25 cellular contexts compared by ENCODE assay signal in the genomic region with DNA sequence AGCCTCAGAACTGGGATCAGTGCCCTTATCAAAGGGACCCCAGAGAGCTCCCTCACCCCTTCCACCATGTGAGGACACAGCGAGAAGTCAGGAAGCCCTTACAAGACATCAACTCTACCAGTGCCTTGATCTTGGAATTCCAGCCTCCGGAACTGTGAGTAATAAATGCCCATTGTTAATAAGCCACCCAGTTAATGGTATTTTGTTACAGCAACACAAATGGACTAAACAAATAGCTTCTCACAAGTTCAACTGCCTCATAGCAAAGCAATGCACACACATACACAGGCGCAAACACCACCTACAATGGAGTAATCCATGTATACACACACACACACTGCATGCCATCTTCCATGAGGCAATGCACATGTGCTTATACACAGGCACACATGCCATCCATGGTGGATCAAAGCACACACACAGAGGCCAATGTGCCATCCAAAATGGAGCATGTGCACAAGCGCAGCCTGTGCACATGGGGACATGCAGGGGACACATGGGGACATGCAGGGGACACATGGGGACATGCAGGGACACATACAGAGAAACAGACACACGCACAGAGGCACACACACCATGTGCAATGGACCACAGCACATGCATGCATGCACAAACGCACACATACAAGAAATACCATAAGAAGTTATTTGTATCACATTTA.
DNase-seq lines count a peak whose midpoint lies in the region; ATAC-seq, FAIRE-seq and TF ChIP-seq lines count a peak whose summit lies in the region.
"Had no signal": no experiment of that assay in that cellular context is flagged by ENCODE, and none has a peak within 500 bp of the region (broad histone marks: within the 10 kb centered on the region; RNA-seq: fewer than 3 reads in every experiment).

No MANE protein-coding gene starts in this region.

- TF ChIP-seq RAD21 in A549 (conservative IDR thresholded peaks at IDR 0.05 in 1 of 2, IDR thresholded peaks at IDR 0.05 in 1 of 2): no peak

- WGBS in A549 (ENCODE audit: missing lambda C conversion rate): 83% methylated on average over 6 of the region's 6 CpGs

- H3K4me1 ChIP-seq in A549: peaks cover 11% of the 10 kb centered on the region

- H3K4me3 Mint-ChIP-seq in HFFc6: peak overlapping the region; percentile 49
- H3K4me3 Mint-ChIP-seq: CD4-positive, alpha-beta memory T cell; H9; T-cell had no signal

- peaks cover 31% of the 10 kb centered on the region for H3K4me1 Mint-ChIP-seq in HFFc6 (ENCODE audit: low read depth)

- H3K36me3 Mint-ChIP-seq in HFFc6 (ENCODE audit: low read depth): no peaks in the 10 kb centered on the region
- H3K36me3 Mint-ChIP-seq: T-cell had no signal

- H3K27me3 Mint-ChIP-seq in HFFc6 (ENCODE audit: insufficient read depth): no peaks in the 10 kb centered on the region
- H3K27me3 Mint-ChIP-seq: CD4-positive, alpha-beta memory T cell had no signal

- ATAC-seq in A549: no peak
- no peak for ATAC-seq in GM19395 (IDR thresholded peaks at IDR 0.05; ENCODE audit: unreplicated experiment)
- ATAC-seq: T-cell had no signal

- peak overlapping the region; percentile 74 for H3K27ac Mint-ChIP-seq in HFFc6
- H3K27ac Mint-ChIP-seq: H9, T-cell had no signal

- CTCF ChIA-PET in A549 (lab: Yijun Ruan, JAX) (no interaction called here), GM10248 (lab: Yijun Ruan, JAX) (no interaction called here)

- no peak overlapping the region for H3K4me3 ChIP-seq in A549
- H3K4me3 ChIP-seq: PC-9 had no signal

- no peak for FAIRE-seq in A549 (lab: Jason Lieb, UNC)

- POLR2A ChIA-PET in A549 (lab: Yijun Ruan, JAX) (no interaction called here), GM10248 (lab: Yijun Ruan, JAX) (no interaction called here)

- H3K9me3 ChIP-seq in A549: no peaks in the 10 kb centered on the region

- no peak for TF ChIP-seq CTCF in A549 (IDR thresholded peaks at IDR 0.05)
- TF ChIP-seq CTCF in HFFc6 (IDR thresholded peaks at IDR 0.05): no peak
- TF ChIP-seq CTCF in GM10248 (IDR thresholded peaks at IDR 0.05; ENCODE audit: control extremely low read depth, extremely low read depth, low read depth, missing control alignments): no peak

- H3K27ac ChIP-seq in A549: peak overlapping the region in 1 of 2 experiments; percentile 25; a peak in 1 of 6 replicates
- H3K27ac ChIP-seq: PC-9 had no signal

- no peak for TF ChIP-seq POLR2A in A549 (IDR thresholded peaks at IDR 0.05; ENCODE audit: low read length)

- H3K4me2 ChIP-seq in A549: peak overlapping the region; percentile 25; the same call in 2 of the 3 replicates
- H3K4me2 ChIP-seq: PC-9 had no signal

- DNase-seq in A549 (ENCODE audit: low read depth in 1 of 2, low spot score in 1 of 2) (no peak), HFFc6 (no peak), RPMI7951 (ENCODE audit: low read depth) (peak; percentile 47), foreskin melanocyte (peak; percentile 40), hypothalamus (lab: John Stamatoyannopoulos, UW) (no peak), GM10248 (ENCODE audit: extremely low spot score) (no peak), T-helper 9 cell (no peak)
- DNase-seq: 8988T; C1 segment of cervical spinal cord; CD4-positive, alpha-beta memory T cell; COR-L47; H9; Karpas-422; NCI-H1105 treated with DMSO at 0.1 percent for 48 hours; NCI-H146; NCI-H1930; NCI-H446 treated with DMSO at 0.1 percent for 48 hours; NCI-H526; NCI-H82; NK-92 treated with Interleukin-12 subunit alpha and Interleukin-12 subunit beta, amount 100 ng/mL, for 24 hours; Right ventricle myocardium superior; RPMI8226; T-cell had no signal

- no peak for TF ChIP-seq EP300 in A549 (IDR thresholded peaks at IDR 0.05)

- H3K9me3 Mint-ChIP-seq in HFFc6: no peaks in the 10 kb centered on the region
- H3K9me3 Mint-ChIP-seq: T-cell had no signal

TF ChIP-seq in A549, 52 proteins besides CTCF, POLR2A, EP300 and RAD21:
- TF ChIP-seq HEYL (CRISPR knock-in tag; IDR thresholded peaks at IDR 0.05) (no peak), HDAC2 (IDR thresholded peaks at IDR 0.05) (no peak), TP53 (CRISPR knock-in tag; IDR thresholded peaks at IDR 0.05) (no peak)
- TF ChIP-seq, protein P1, sequence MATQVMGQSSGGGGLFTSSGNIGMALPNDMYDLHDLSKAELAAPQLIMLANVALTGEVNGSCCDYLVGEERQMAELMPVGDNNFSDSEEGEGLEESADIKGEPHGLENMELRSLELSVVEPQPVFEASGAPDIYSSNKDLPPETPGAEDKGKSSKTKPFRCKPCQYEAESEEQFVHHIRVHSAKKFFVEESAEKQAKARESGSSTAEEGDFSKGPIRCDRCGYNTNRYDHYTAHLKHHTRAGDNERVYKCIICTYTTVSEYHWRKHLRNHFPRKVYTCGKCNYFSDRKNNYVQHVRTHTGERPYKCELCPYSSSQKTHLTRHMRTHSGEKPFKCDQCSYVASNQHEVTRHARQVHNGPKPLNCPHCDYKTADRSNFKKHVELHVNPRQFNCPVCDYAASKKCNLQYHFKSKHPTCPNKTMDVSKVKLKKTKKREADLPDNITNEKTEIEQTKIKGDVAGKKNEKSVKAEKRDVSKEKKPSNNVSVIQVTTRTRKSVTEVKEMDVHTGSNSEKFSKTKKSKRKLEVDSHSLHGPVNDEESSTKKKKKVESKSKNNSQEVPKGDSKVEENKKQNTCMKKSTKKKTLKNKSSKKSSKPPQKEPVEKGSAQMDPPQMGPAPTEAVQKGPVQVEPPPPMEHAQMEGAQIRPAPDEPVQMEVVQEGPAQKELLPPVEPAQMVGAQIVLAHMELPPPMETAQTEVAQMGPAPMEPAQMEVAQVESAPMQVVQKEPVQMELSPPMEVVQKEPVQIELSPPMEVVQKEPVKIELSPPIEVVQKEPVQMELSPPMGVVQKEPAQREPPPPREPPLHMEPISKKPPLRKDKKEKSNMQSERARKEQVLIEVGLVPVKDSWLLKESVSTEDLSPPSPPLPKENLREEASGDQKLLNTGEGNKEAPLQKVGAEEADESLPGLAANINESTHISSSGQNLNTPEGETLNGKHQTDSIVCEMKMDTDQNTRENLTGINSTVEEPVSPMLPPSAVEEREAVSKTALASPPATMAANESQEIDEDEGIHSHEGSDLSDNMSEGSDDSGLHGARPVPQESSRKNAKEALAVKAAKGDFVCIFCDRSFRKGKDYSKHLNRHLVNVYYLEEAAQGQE (IDR thresholded peaks at IDR 0.05): no peak
TF ChIP-seq in A549: peak in this region for 0.

Comparison
In these comparisons a context has a peak if more than half of its experiments do, and no peak if none do; other contexts are left out.
1. DNase-seq: peak in RPMI7951 (single experiment) and foreskin melanocyte (single experiment); none in A549 (0 of 2), HFFc6 (single experiment), hypothalamus (0 of 51), GM10248 (single experiment) and T-helper 9 cell (single experiment).